Comparison of ENCODE assay signal across 2 cellular contexts in the genomic region with DNA sequence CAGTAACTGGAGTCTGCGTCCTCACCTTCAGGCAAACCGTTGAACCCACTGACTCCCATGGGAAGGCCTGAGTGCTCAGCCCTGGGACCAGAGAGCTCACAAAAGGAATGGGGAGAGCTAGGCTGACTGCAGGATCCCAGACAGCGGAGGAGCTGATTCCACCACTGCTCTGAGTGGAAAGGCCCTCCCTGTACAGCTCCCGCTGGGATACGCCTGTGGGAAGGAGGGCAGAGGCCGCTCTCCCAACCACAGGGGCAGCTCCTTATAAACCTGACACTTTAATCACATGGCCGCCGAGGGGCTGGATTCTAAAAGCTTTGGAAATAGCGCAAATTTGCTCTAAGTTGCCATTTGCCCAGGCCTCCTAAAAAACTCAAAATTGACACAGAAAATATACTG.
TF ChIP-seq lines count a peak whose summit lies in the region.

No MANE protein-coding gene starts in this region.

TF ChIP-seq in GM23338, 12 proteins besides CTCF, POLR2A, EP300 and RAD21 (continues in another document):
- TF ChIP-seq, protein P1, sequence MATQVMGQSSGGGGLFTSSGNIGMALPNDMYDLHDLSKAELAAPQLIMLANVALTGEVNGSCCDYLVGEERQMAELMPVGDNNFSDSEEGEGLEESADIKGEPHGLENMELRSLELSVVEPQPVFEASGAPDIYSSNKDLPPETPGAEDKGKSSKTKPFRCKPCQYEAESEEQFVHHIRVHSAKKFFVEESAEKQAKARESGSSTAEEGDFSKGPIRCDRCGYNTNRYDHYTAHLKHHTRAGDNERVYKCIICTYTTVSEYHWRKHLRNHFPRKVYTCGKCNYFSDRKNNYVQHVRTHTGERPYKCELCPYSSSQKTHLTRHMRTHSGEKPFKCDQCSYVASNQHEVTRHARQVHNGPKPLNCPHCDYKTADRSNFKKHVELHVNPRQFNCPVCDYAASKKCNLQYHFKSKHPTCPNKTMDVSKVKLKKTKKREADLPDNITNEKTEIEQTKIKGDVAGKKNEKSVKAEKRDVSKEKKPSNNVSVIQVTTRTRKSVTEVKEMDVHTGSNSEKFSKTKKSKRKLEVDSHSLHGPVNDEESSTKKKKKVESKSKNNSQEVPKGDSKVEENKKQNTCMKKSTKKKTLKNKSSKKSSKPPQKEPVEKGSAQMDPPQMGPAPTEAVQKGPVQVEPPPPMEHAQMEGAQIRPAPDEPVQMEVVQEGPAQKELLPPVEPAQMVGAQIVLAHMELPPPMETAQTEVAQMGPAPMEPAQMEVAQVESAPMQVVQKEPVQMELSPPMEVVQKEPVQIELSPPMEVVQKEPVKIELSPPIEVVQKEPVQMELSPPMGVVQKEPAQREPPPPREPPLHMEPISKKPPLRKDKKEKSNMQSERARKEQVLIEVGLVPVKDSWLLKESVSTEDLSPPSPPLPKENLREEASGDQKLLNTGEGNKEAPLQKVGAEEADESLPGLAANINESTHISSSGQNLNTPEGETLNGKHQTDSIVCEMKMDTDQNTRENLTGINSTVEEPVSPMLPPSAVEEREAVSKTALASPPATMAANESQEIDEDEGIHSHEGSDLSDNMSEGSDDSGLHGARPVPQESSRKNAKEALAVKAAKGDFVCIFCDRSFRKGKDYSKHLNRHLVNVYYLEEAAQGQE (IDR thresholded peaks at IDR 0.05; ENCODE audit: unreplicated experiment), result no peak
- TF ChIP-seq, protein P2, sequence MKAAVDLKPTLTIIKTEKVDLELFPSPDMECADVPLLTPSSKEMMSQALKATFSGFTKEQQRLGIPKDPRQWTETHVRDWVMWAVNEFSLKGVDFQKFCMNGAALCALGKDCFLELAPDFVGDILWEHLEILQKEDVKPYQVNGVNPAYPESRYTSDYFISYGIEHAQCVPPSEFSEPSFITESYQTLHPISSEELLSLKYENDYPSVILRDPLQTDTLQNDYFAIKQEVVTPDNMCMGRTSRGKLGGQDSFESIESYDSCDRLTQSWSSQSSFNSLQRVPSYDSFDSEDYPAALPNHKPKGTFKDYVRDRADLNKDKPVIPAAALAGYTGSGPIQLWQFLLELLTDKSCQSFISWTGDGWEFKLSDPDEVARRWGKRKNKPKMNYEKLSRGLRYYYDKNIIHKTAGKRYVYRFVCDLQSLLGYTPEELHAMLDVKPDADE (IDR thresholded peaks at IDR 0.05), result no peak
- TF ChIP-seq CREB1 (CRISPR knock-in tag; IDR thresholded peaks at IDR 0.05; ENCODE audit: low read depth) (no peak), ZNF462 (CRISPR knock-in tag; IDR thresholded peaks at IDR 0.05) (no peak), EZH2phosphoT487 (IDR thresholded peaks at IDR 0.05; ENCODE audit: unreplicated experiment) (no peak), STAT1 (IDR thresholded peaks at IDR 0.05; ENCODE audit: unreplicated experiment) (no peak), JUNB (IDR thresholded peaks at IDR 0.05; ENCODE audit: unreplicated experiment) (no peak), EZH2 (IDR thresholded peaks at IDR 0.05; ENCODE audit: low read depth, unreplicated experiment) (no peak), NANOG (IDR thresholded peaks at IDR 0.05; ENCODE audit: borderline replicate concordance) (no peak), ZNF331 (CRISPR knock-in tag; IDR thresholded peaks at IDR 0.05; ENCODE audit: low read depth) (no peak)

TF ChIP-seq in neural cell, 6 proteins besides CTCF, POLR2A, EP300 and RAD21 (continued from another document):
- TF ChIP-seq MXI1 (conservative IDR thresholded peaks at IDR 0.05; ENCODE audit: poor library complexity, severe bottlenecking), result no peak
- TF ChIP-seq, protein P1 (IDR thresholded peaks at IDR 0.05; ENCODE audit: borderline replicate concordance), result no peak
- TF ChIP-seq TAF1 (IDR thresholded peaks at IDR 0.05; ENCODE audit: low read depth), result no peak
